ENCODE assay signal across 25 cellular contexts in the genomic region with DNA sequence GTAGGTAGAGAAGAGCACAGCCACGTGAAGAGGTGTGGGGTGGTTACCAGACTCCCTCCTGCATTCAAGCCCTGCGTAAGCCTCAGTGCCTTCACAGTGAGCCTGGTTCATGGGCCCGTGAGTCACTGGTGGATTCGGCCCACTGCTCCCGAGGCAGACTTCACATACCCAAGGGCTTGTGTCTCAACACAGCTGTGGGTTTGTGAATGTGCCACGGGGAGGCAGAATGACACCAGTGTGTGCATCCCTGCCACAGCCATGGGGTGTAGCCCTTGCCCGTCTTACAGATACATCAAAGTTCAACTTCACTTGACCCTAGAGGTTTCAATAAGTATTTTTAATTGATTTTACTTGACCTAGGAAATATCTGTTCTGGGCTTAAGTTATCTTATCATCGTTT.
DNase-seq lines count a peak whose midpoint lies in the region; ATAC-seq and TF ChIP-seq lines count a peak whose summit lies in the region.
"Had no signal": no experiment of that assay in that cellular context is flagged by ENCODE, and none has a peak within 500 bp of the region (broad histone marks: within the 10 kb centered on the region; RNA-seq: fewer than 3 reads in every experiment).

No MANE protein-coding gene starts in this region.

- WGBS in hepatocyte (ENCODE audit: low lambda C conversion rate, missing lambda C conversion rate), result 87% methylated on average over 8 of the region's 8 CpGs

- TF ChIP-seq CTCF in AG10803 (conservative IDR thresholded peaks at IDR 0.05; ENCODE audit: low read length) (peak; percentile 12; the same call in 1 of the 2 replicates), hepatocyte (IDR thresholded peaks at IDR 0.05; ENCODE audit: poor library complexity) (peak; percentile 17)

- H3K4me3 ChIP-seq in AG10803 (ENCODE audit: low read length), result no peak overlapping the region
- no peak overlapping the region for H3K4me3 ChIP-seq in hepatocyte
- H3K4me3 ChIP-seq: A549, coronary artery, GM23248, vagina had no signal

- no peak for ATAC-seq in GM19023 (IDR thresholded peaks at IDR 0.05; ENCODE audit: unreplicated experiment)
- ATAC-seq: A549 had no signal

- H4K20me1 ChIP-seq in hepatocyte (ENCODE audit: insufficient read depth, poor library complexity, severe bottlenecking), result no peaks in the 10 kb centered on the region

- DNase-seq in AG10803 (ENCODE audit: low read depth) (no peak), anterior cingulate cortex (lab: John Stamatoyannopoulos, UW) (peak in 38 of 58 donors; percentile 13 to 60 (median 37)), hepatocyte (ENCODE audit: low spot score) (peak; percentile 10), occipital lobe (lab: John Stamatoyannopoulos, UW) (peak; percentile 39), NCI-H748 (lab: John Stamatoyannopoulos, UW; ENCODE audit: unreplicated experiment) (no peak), epidermal melanocyte (ENCODE audit: insufficient read length, low spot score) (no peak)
- DNase-seq in activated CD8-positive, alpha-beta memory T cell treated with anti-CD3 and anti-CD28 coated beads, Interleukin-2, amount 50 U/mL, for 4 hours, result no peak
- DNase-seq: activated CD4-positive, alpha-beta T cell treated with anti-CD3 and anti-CD28 coated beads, Interleukin-2, amount 50 U/mL, for 1 hour; activated CD8-positive, alpha-beta memory T cell treated with anti-CD3 and anti-CD28 coated beads, Interleukin-2, amount 50 U/mL, for 48 hours; activated effector memory CD4-positive, alpha-beta T cell treated with Interleukin-2 at 50 U/mL for 16 hours; brain microvascular endothelial cell; GDM1; GM23248; mesendoderm; NCI-H1417; NCI-H2171; NCI-H69; stimulated activated CD8-positive, alpha-beta memory T cell treated with anti-CD3 and anti-CD28 coated beads, Interleukin-4, amount 100 ng/mL, for 48 hours; WERI-Rb-1 had no signal

- no peak overlapping the region for H3K4me2 ChIP-seq in hepatocyte
- H3K4me2 ChIP-seq: A549 had no signal

- no peaks in the 10 kb centered on the region for H3K36me3 ChIP-seq in hepatocyte (replicated peaks; ENCODE audit: insufficient read depth, low read depth)

- H2AFZ ChIP-seq in hepatocyte, result no peak overlapping the region
- H2AFZ ChIP-seq: GM23248 had no signal

- H3K9me3 ChIP-seq in hepatocyte (ENCODE audit: low read depth), result no peaks in the 10 kb centered on the region
- H3K9me3 ChIP-seq: A549, vagina had no signal

- H3K79me2 ChIP-seq in hepatocyte, result no peaks in the 10 kb centered on the region

- H3K9me2 ChIP-seq in hepatocyte (replicated peaks; ENCODE audit: insufficient read depth), result no peaks in the 10 kb centered on the region

- H3K4me1 ChIP-seq in hepatocyte (ENCODE audit: insufficient read depth), result no peaks in the 10 kb centered on the region
- H3K4me1 ChIP-seq: A549, vagina had no signal

- no peaks in the 10 kb centered on the region for H3K27me3 ChIP-seq in hepatocyte
- H3K27me3 ChIP-seq: brain microvascular endothelial cell, vagina had no signal

- H3K27ac ChIP-seq in hepatocyte, result no peak overlapping the region
- H3K27ac ChIP-seq: A549, brain microvascular endothelial cell, C4-2B, coronary artery, GM23248, HL-60, vagina, WERI-Rb-1 had no signal

Comparison
In these comparisons a context has a peak if more than half of its experiments do, and no peak if none do; other contexts are left out.
1. DNase-seq: peak in anterior cingulate cortex (38 of 58), hepatocyte (single experiment) and occipital lobe (single experiment); none in AG10803 (single experiment), NCI-H748 (single experiment), activated CD8-positive, alpha-beta memory T cell treated with anti-CD3 and anti-CD28 coated beads, Interleukin-2, amount 50 U/mL, for 4 hours (single experiment) and epidermal melanocyte (single experiment).